6 cellular contexts compared by ENCODE assay signal in genomic region chr2:114091010-114091409, GRCh38.
"Had no signal": no experiment of that assay in that cellular context is flagged by ENCODE, and none has a peak within 500 bp of the region (broad histone marks: within the 10 kb centered on the region; RNA-seq: fewer than 3 reads in every experiment).

No MANE protein-coding gene starts in this region.

- H3K27ac ChIP-seq: HL-60, KMS-11 had no signal

- H3K4me2 ChIP-seq: KMS-11 had no signal

- DNase-seq: Karpas-422, KBM-7, KG1 had no signal

- FAIRE-seq: HTR-8/SVneo had no signal

- H3K9ac ChIP-seq: KMS-11 had no signal
